29 cellular contexts compared by ENCODE assay signal in the genomic region with DNA sequence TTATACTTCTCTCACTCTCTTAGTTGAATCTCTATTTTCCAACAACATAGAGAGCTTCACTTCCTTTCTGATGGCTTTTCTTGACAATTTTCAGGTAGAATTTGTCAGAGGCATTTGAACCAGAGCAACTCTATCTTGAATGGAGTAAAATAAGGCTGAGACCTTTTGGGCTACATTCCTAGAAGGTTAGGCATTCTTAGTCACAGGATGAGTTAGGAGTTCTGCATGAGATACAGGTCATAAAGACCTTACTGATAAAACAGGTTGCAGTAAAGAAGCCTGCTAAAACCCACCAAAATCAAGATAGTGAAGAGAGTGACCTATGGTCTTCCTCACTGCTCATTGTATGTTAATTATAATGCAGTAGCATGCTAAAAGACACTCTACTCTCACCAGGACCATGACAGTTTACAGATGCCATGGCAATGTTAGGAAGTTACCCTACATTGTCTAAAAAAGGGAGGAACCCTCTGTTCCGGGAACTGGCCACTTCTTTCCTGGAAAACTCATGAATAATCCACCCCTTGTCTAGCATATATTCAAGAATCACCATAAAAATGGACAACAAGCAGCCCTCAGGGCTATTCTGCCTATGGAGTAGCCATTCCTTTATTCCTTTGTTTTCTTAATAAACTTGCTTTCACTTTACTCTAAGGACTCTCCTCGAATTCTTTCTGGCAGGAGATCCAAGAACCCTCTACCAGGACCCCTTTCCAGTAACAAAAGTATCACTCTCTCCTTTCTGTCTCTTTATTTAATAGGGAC.
"Had no signal": no experiment of that assay in that cellular context is flagged by ENCODE, and none has a peak within 500 bp of the region (broad histone marks: within the 10 kb centered on the region; RNA-seq: fewer than 3 reads in every experiment).

No MANE protein-coding gene starts in this region.

- H3K27ac ChIP-seq: adrenal gland, brain microvascular endothelial cell, gastrocnemius medialis, parathyroid adenoma, psoas muscle, tibial nerve had no signal

- H3K4me3 ChIP-seq: adrenal gland, gastrocnemius medialis, psoas muscle, tibial nerve had no signal

- H2AFZ ChIP-seq: parathyroid adenoma had no signal

- H3K36me3 Mint-ChIP-seq: activated naive CD8-positive, alpha-beta T cell treated with anti-CD3 and anti-CD28 coated beads for 36 hours; mesothelial cell of epicardium; naive B cell had no signal

- H3K36me3 ChIP-seq: adrenal gland, brain microvascular endothelial cell, gastrocnemius medialis, tibial nerve had no signal

- H3K4me3 Mint-ChIP-seq: activated naive CD4-positive, alpha-beta T cell treated with anti-CD3 and anti-CD28 coated beads for 36 hours; activated naive CD8-positive, alpha-beta T cell treated with anti-CD3 and anti-CD28 coated beads for 36 hours; activated T-helper 1 cell treated with anti-CD3 and anti-CD28 coated beads, Interleukin-12 subunit alpha, Interleukin-12 subunit beta, Interleukin-2, Interleukin-4 antibody, amounts not matched to agents 30 ng/mL and 10 ng/mL and 1 ng/mL, durations not matched to agents 14 hours and 24 hours and 36 hours; dendritic cell treated with granulocyte-macrophage colony-stimulating factor and Interleukin-4, amounts not matched to agents 40 ng/mL and 50 ng/mL, for 4 days; mesothelial cell of epicardium; naive B cell; nephron progenitor cell; T-helper 2 cell treated with Interferon-gamma antibody and Interleukin-4, amounts not matched to agents 5 μg/mL and 100 μg/mL, for 36 hours had no signal

- FAIRE-seq: astrocyte, islet of Langerhans had no signal

- H3K27ac Mint-ChIP-seq: activated naive CD4-positive, alpha-beta T cell treated with anti-CD3 and anti-CD28 coated beads for 36 hours; activated naive CD8-positive, alpha-beta T cell treated with anti-CD3 and anti-CD28 coated beads for 36 hours; activated T-helper 1 cell treated with anti-CD3 and anti-CD28 coated beads, Interleukin-12 subunit alpha, Interleukin-12 subunit beta, Interleukin-2, Interleukin-4 antibody, amounts not matched to agents 30 ng/mL and 10 ng/mL and 1 ng/mL, durations not matched to agents 14 hours and 24 hours and 36 hours; dendritic cell treated with granulocyte-macrophage colony-stimulating factor and Interleukin-4, amounts not matched to agents 40 ng/mL and 50 ng/mL, for 4 days; mesothelial cell of epicardium; naive B cell; nephron progenitor cell; T-helper 2 cell treated with Interferon-gamma antibody and Interleukin-4, amounts not matched to agents 5 μg/mL and 100 μg/mL, for 36 hours had no signal

- H3K9me3 Mint-ChIP-seq: nephron progenitor cell had no signal

- H3K27me3 ChIP-seq: adrenal gland, brain microvascular endothelial cell, gastrocnemius medialis, tibial nerve had no signal

- DNase-seq: activated CD4-positive, alpha-beta T cell treated with anti-CD3 and anti-CD28 coated beads for 4 hours; activated CD4-positive, alpha-beta T cell treated with anti-CD3 and anti-CD28 coated beads, Interleukin-2, amount 50 U/mL, for 4 hours; activated CD8-positive, alpha-beta memory T cell treated with anti-CD3 and anti-CD28 coated beads for 24 hours; activated effector memory CD4-positive, alpha-beta T cell treated with anti-CD3 and anti-CD28 coated beads, Interleukin-2, amount 50 U/mL, for 16 hours; activated naive CD4-positive, alpha-beta T cell treated with anti-CD3 and anti-CD28 coated beads for 36 hours; activated naive CD8-positive, alpha-beta T cell treated with anti-CD3 and anti-CD28 coated beads for 36 hours; adrenal gland; brain microvascular endothelial cell; central memory CD4-positive, alpha-beta T cell; effector CD4-positive, alpha-beta T cell; gastrocnemius medialis; glutamatergic neuron; left cardiac atrium; left ventricle myocardium superior; naive B cell; nephron progenitor cell; nucleus accumbens; psoas muscle; right cardiac atrium; stimulated activated naive CD4-positive, alpha-beta T cell treated with Interleukin-2 at 50 U/mL for 16 hours; T-helper 1 cell had no signal

- ATAC-seq: gastrocnemius medialis, left cardiac atrium, left ventricle myocardium superior, psoas muscle, right cardiac atrium had no signal

- H3K27me3 Mint-ChIP-seq: activated naive CD8-positive, alpha-beta T cell treated with anti-CD3 and anti-CD28 coated beads for 36 hours; dendritic cell treated with granulocyte-macrophage colony-stimulating factor and Interleukin-4, amounts not matched to agents 40 ng/mL and 50 ng/mL, for 4 days; naive B cell had no signal

- H3K4me1 ChIP-seq: adrenal gland, gastrocnemius medialis, parathyroid adenoma, psoas muscle had no signal

- H3K9ac ChIP-seq: parathyroid adenoma had no signal

- H3K4me1 Mint-ChIP-seq: activated naive CD8-positive, alpha-beta T cell treated with anti-CD3 and anti-CD28 coated beads for 36 hours; mesothelial cell of epicardium; naive B cell; nephron progenitor cell had no signal

- H3K9me3 ChIP-seq: adrenal gland, gastrocnemius medialis, psoas muscle, tibial nerve had no signal

- H3K79me2 ChIP-seq: parathyroid adenoma had no signal
